ENCODE assay signal across 8 cellular contexts in genomic region chr17:38752930-38753506, GRCh38.
A peak's percentile ranks its signal among the peaks of the same experiment; 100 is the strongest.
DNase-seq lines count a peak whose midpoint lies in the region; ATAC-seq lines count a peak whose summit lies in the region.

No MANE protein-coding gene starts in this region.

- H3K4me1 ChIP-seq in muscle layer of duodenum (ENCODE audit: control insufficient read depth in 1 of 2, insufficient read depth in 2 of 2, low read length in 2 of 2): peaks cover 8 to 55% of the 10 kb centered on the region in 2 donors

- DNase-seq in caudate nucleus (lab: John Stamatoyannopoulos, UW) (no peak), germinal center (ENCODE audit: low spot score) (no peak), DMS79 treated with DMSO at 0.1 percent for 48 hours (lab: John Stamatoyannopoulos, UW) (no peak)

- no peaks in the 10 kb centered on the region for H3K9me3 ChIP-seq in muscle layer of duodenum (ENCODE audit: control insufficient read depth in 1 of 2, low read length in 2 of 2)

- peak overlapping the region; percentile 95 for H3K4me3 ChIP-seq in muscle layer of duodenum (ENCODE audit: low read depth in 1 of 2, low read length in 2 of 2)

- ATAC-seq in GM18870 (IDR thresholded peaks at IDR 0.05; ENCODE audit: unreplicated experiment) (peak; percentile 1), HG03469 (IDR thresholded peaks at IDR 0.05; ENCODE audit: unreplicated experiment) (peak; percentile 5), HG02870 (IDR thresholded peaks at IDR 0.05; ENCODE audit: unreplicated experiment) (no peak), HG02973 (IDR thresholded peaks at IDR 0.05; ENCODE audit: unreplicated experiment) (no peak)

- peak overlapping the region; percentile 72 for H3K27ac ChIP-seq in caudate nucleus (ENCODE audit: low read depth, low read length)
- peak overlapping the region; percentile 98 for H3K27ac ChIP-seq in muscle layer of duodenum (ENCODE audit: low read length)

- H3K27me3 ChIP-seq in muscle layer of duodenum (ENCODE audit: low read depth, low read length): peaks cover 10% of the 10 kb centered on the region

- H3K36me3 ChIP-seq in muscle layer of duodenum (ENCODE audit: control insufficient read depth in 1 of 2, insufficient read depth in 2 of 2, low read length in 2 of 2): peaks cover 10 to 17% of the 10 kb centered on the region in 2 donors

Comparison
In these comparisons a context has a peak if more than half of its experiments do, and no peak if none do; other contexts are left out.
1. ATAC-seq: peak in GM18870 (single experiment) and HG03469 (single experiment); none in HG02870 (single experiment) and HG02973 (single experiment).